In the genomic region with DNA sequence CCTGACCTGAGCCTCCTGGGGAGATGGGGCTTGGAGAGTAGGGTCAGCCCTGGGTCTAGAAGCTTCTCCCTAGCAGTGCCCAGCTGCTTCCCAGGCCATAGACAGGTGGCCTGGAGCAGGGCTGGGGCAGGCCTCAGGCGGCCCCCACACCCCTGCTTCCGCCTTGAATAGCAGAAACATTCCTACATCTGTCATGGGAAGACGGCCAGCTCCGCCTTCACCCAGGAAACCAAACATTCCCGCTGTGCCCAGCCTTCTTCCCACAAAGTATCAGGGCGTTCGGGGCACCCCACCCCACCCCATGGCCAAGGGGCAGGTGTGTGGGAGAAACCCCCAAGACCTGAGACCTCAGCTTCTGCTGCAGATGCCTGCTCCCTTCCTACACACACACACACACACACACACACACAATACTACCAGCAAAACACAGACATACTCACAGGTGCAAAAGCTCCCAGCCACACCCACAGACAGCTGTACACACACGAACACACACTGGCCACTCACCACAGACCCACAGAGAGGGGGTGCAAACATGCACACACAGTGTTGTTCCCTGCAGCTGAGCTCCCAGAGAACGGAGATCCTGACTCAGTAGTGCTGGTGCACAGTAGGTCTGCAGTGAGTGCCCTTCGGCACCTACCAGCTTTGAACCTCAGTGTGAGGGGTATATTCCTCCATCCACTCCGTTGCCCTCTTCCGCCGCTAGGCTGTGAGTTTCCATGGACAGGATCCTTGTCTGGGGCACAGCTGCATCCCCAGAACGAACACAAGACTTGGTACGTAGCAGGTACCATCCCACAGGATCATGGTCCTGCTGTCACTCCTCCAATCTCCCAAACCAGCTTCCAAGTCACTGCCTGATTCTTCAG, we compare ENCODE assay signal across 11 cellular contexts. TPM values are rescaled to one million over a fixed set of nuclear protein-coding genes. Genes with fewer than 3 reads are reported as not detected.
DNase-seq lines count a peak whose midpoint lies in the region; ATAC-seq, FAIRE-seq and TF ChIP-seq lines count a peak whose summit lies in the region.
"Had no signal": no experiment of that assay in that cellular context is flagged by ENCODE, and none has a peak within 500 bp of the region (broad histone marks: within the 10 kb centered on the region; RNA-seq: fewer than 3 reads in every experiment).

No MANE protein-coding gene starts in this region.

- FAIRE-seq in GM12892 (lab: Jason Lieb, UNC), result no peak

- no peak for ATAC-seq in stimulated activated naive CD8-positive, alpha-beta T cell treated with anti-CD3 and anti-CD28 coated beads, Interleukin-15, Interleukin-2, amounts not matched to agents 100 U/mL and 50 U/mL, for 24 hours
- ATAC-seq in stimulated activated naive CD8-positive, alpha-beta T cell treated with anti-CD3 and anti-CD28 coated beads, Interleukin-15, amount 100 ng/mL, for 72 hours, result no peak
- ATAC-seq in aorta (ENCODE audit: low FRiP score), result no peak
- ATAC-seq in HG03521 (IDR thresholded peaks at IDR 0.05; ENCODE audit: unreplicated experiment), result no peak

- POLR2A ChIA-PET in RWPE1 (lab: Yijun Ruan, JAX; ENCODE audit: low non-redundant PET), result no interaction called here

- peaks cover 25% of the 10 kb centered on the region for H3K4me1 Mint-ChIP-seq in stimulated activated naive CD8-positive, alpha-beta T cell treated with anti-CD3 and anti-CD28 coated beads, Interleukin-15, amount 100 ng/mL, for 72 hours
- peaks cover 39 to 45% of the 10 kb centered on the region in 2 donors for H3K4me1 Mint-ChIP-seq in immature natural killer cell

- peak; percentile 1 for DNase-seq in stimulated activated naive CD8-positive, alpha-beta T cell treated with anti-CD3 and anti-CD28 coated beads, Interleukin-15, Interleukin-2, amounts not matched to agents 100 U/mL and 50 U/mL, for 24 hours
- DNase-seq in stimulated activated naive CD8-positive, alpha-beta T cell treated with anti-CD3 and anti-CD28 coated beads, Interleukin-15, amount 100 ng/mL, for 72 hours, result no peak
- DNase-seq in RWPE1 (ENCODE audit: low spot score) (peak; percentile 55), immature natural killer cell (no peak), aorta (peak; percentile 42 to 65), dedifferentiated amniotic fluid mesenchymal stem cell (ENCODE audit: extremely low spot score) (no peak), GM12892 (ENCODE audit: insufficient read length) (no peak)
- DNase-seq: activated naive CD8-positive, alpha-beta T cell treated with anti-CD3 and anti-CD28 coated beads for 36 hours; NCI-H526 treated with DMSO at 0.1 percent for 48 hours; stimulated activated CD4-positive, alpha-beta T cell treated with anti-CD3 and anti-CD28 coated beads, Interleukin-12 subunit alpha, Interleukin-12 subunit beta, amount 100 ng/mL, for 4 hours had no signal

- no peak overlapping the region for H3K4me3 Mint-ChIP-seq in stimulated activated naive CD8-positive, alpha-beta T cell treated with anti-CD3 and anti-CD28 coated beads, Interleukin-15, amount 100 ng/mL, for 72 hours
- peak overlapping the region; percentile 16 to 69 (median 52) for H3K4me3 Mint-ChIP-seq in immature natural killer cell
- H3K4me3 Mint-ChIP-seq: activated naive CD8-positive, alpha-beta T cell treated with anti-CD3 and anti-CD28 coated beads for 36 hours had no signal

- no peak overlapping the region for H3K27ac Mint-ChIP-seq in stimulated activated naive CD8-positive, alpha-beta T cell treated with anti-CD3 and anti-CD28 coated beads, Interleukin-15, amount 100 ng/mL, for 72 hours
- peak overlapping the region in 5 of 6 donors; percentile 35 to 86 (median 73) for H3K27ac Mint-ChIP-seq in immature natural killer cell
- H3K27ac Mint-ChIP-seq: activated naive CD8-positive, alpha-beta T cell treated with anti-CD3 and anti-CD28 coated beads for 36 hours had no signal

- H3K27me3 ChIP-seq in aorta (ENCODE audit: control insufficient read depth in 1 of 2, insufficient read depth in 2 of 2, low read length in 1 of 2), result no peaks in the 10 kb centered on the region

- H3K27me3 Mint-ChIP-seq in stimulated activated naive CD8-positive, alpha-beta T cell treated with anti-CD3 and anti-CD28 coated beads, Interleukin-15, amount 100 ng/mL, for 72 hours, result peaks cover 40% of the 10 kb centered on the region
- peaks cover 9 to 30% (median 14%) of the 10 kb centered on the region in 3 donors for H3K27me3 Mint-ChIP-seq in immature natural killer cell (ENCODE audit: low read depth in 3 of 3)
- H3K27me3 Mint-ChIP-seq: activated naive CD8-positive, alpha-beta T cell treated with anti-CD3 and anti-CD28 coated beads for 36 hours had no signal

- no peak overlapping the region for H3K4me3 ChIP-seq in aorta (ENCODE audit: low read length in 2 of 2)

- CTCF ChIA-PET in RWPE1 (lab: Yijun Ruan, JAX), result no interaction called here

- no peaks in the 10 kb centered on the region for H3K36me3 ChIP-seq in aorta (ENCODE audit: control insufficient read depth in 1 of 2, insufficient read depth in 2 of 2, low read length in 1 of 2)

- 69 to 78% methylated on average over 13 to 15 of the region's 15 CpGs for WGBS in aorta, 2 donors

- H3K27ac ChIP-seq in RWPE1, result peak overlapping the region; percentile 93
- no peak overlapping the region for H3K27ac ChIP-seq in aorta (ENCODE audit: low read depth in 1 of 2, low read length in 2 of 2)

- no peak for TF ChIP-seq CTCF in RWPE1 (conservative IDR thresholded peaks at IDR 0.05; ENCODE audit: low read depth)

- no peak for TF ChIP-seq POLR2A in GM12892 (IDR thresholded peaks at IDR 0.05; ENCODE audit: low read depth, low read length)

- intact Hi-C loops in aorta (cut with DNase I), result no loop called here

- no peaks in the 10 kb centered on the region for H3K9me3 ChIP-seq in aorta (ENCODE audit: control insufficient read depth, low read length)

- no peaks in the 10 kb centered on the region for H3K36me3 Mint-ChIP-seq in immature natural killer cell
- H3K36me3 Mint-ChIP-seq: activated naive CD8-positive, alpha-beta T cell treated with anti-CD3 and anti-CD28 coated beads for 36 hours had no signal

- no peaks in the 10 kb centered on the region for H3K4me1 ChIP-seq in aorta (ENCODE audit: control insufficient read depth in 1 of 2, insufficient read depth in 2 of 2, low read length in 2 of 2)

- no peaks in the 10 kb centered on the region for H3K9me3 Mint-ChIP-seq in stimulated activated naive CD8-positive, alpha-beta T cell treated with anti-CD3 and anti-CD28 coated beads, Interleukin-15, amount 100 ng/mL, for 72 hours
- no peaks in the 10 kb centered on the region for H3K9me3 Mint-ChIP-seq in immature natural killer cell
- H3K9me3 Mint-ChIP-seq: activated naive CD8-positive, alpha-beta T cell treated with anti-CD3 and anti-CD28 coated beads for 36 hours had no signal

RNA-seq across cellular contexts. Expression of gene PDGFB, which starts 37.4 kb away (rescaled TPM):
- polyA plus RNA-seq in immature natural killer cell, result under 1 TPM in 2 of 3 donors, not detected in 1; 0.58 to 0.61 TPM
- 10 to 100 TPM in 1 of 2 donors, 1 to 10 TPM in 1; 6.7 to 20.7 TPM for total RNA-seq in aorta
- 1 to 10 TPM in 1 of 2 donors, under 1 TPM in 1; 0.97 to 1.9 TPM for polyA plus RNA-seq in aorta
- polyA plus RNA-seq in GM12892 (2012; ENCODE audit: missing spikeins), result 0.64 TPM

RNA-seq across cellular contexts. Expression of gene CBX7, which starts 54.9 kb away (rescaled TPM):
- polyA plus RNA-seq in immature natural killer cell, result 1 to 10 TPM; 4.5 to 9.6 (median 9.1) TPM
- 10 to 100 TPM; 90.5 to 93.4 TPM for total RNA-seq in aorta
- 100 to 1,000 TPM in 1 of 2 donors, 10 to 100 TPM in 1; 74.8 to 110 TPM for polyA plus RNA-seq in aorta
- polyA plus RNA-seq in GM12892 (2012; ENCODE audit: missing spikeins), result 11.2 TPM

Comparison
In these comparisons a context has a peak if more than half of its experiments do, and no peak if none do; other contexts are left out.
1. DNase-seq: peak in stimulated activated naive CD8-positive, alpha-beta T cell treated with anti-CD3 and anti-CD28 coated beads, Interleukin-15, Interleukin-2, amounts not matched to agents 100 U/mL and 50 U/mL, for 24 hours (single experiment), RWPE1 (single experiment) and aorta (2 of 2); none in stimulated activated naive CD8-positive, alpha-beta T cell treated with anti-CD3 and anti-CD28 coated beads, Interleukin-15, amount 100 ng/mL, for 72 hours (0 of 2), immature natural killer cell (0 of 3), dedifferentiated amniotic fluid mesenchymal stem cell (single experiment) and GM12892 (single experiment).
2. H3K27ac Mint-ChIP-seq: peak in immature natural killer cell (5 of 6); none in stimulated activated naive CD8-positive, alpha-beta T cell treated with anti-CD3 and anti-CD28 coated beads, Interleukin-15, amount 100 ng/mL, for 72 hours (0 of 2).
3. H3K4me3 Mint-ChIP-seq: peak in immature natural killer cell (5 of 5); none in stimulated activated naive CD8-positive, alpha-beta T cell treated with anti-CD3 and anti-CD28 coated beads, Interleukin-15, amount 100 ng/mL, for 72 hours (0 of 2).
4. RNA of gene CBX7, which starts 54.9 kb away (polyA plus RNA-seq): 74.8 to 110 TPM in aorta; 4.5 to 9.6 TPM in immature natural killer cell; every median in the first group is over 4 times any median in the second.